ENCODE assay signal across 11 cellular contexts in the genomic region with DNA sequence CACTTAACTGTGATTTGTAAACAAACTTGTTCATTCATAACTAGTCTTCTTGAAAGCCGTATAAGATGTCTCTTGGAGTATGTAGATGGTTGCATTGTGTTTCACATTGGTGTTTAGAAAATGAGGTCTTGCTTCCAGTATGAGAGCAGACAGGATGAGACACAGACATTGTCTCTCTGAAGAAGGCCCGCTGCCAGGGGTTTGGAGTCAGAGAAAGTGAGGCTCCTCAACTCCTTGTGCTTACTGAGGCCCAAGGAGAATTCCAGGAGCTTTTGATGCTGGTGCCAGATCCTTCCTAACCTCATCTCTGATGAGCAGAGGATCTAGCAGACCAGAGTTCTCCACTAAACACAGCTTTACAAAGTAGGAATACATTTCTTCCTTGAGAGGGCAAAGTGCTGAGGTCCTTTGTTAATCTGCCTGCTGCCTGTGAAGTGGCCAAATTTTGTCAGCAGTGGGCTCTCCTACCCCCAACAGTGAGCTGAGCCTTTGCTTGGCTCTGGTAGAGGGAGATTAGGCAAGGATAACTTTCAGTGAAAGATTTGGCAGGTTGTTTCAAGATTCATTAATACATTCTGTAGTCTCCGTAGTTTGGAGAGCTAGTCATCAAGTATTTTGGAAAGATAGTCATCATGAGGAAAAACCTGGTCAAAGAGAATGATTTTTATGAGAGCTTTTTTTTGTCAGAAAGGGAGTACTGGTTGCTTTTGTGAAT. TPM values are rescaled to one million over a fixed set of nuclear protein-coding genes. Genes with fewer than 3 reads are reported as not detected.
DNase-seq lines count a peak whose midpoint lies in the region; ATAC-seq and TF ChIP-seq lines count a peak whose summit lies in the region.
"Had no signal": no experiment of that assay in that cellular context is flagged by ENCODE, and none has a peak within 500 bp of the region (broad histone marks: within the 10 kb centered on the region; RNA-seq: fewer than 3 reads in every experiment).

No MANE protein-coding gene starts in this region.

- no peak for TF ChIP-seq CTCF in nephron (IDR thresholded peaks at IDR 0.05; ENCODE audit: unreplicated experiment in 3 of 3)
- TF ChIP-seq CTCF in type B pancreatic cell (conservative IDR thresholded peaks at IDR 0.05) = no peak

- no peak for DNase-seq in activated naive CD4-positive, alpha-beta T cell treated with anti-CD3 and anti-CD28 coated beads, Interleukin-2, amount 10 ng/mL, durations not matched to agents 7 days and 5 days
- no peak for DNase-seq in activated naive CD4-positive, alpha-beta T cell treated with Interleukin-2 at 50 U/mL for 16 hours
- DNase-seq in central memory CD8-positive, alpha-beta T cell (ENCODE audit: low spot score in 2 of 2) = no peak
- DNase-seq in type B pancreatic cell (ENCODE audit: extremely low spot score, unreplicated experiment) = no peak
- DNase-seq in stimulated activated CD4-positive, alpha-beta T cell treated with anti-CD3 and anti-CD28 coated beads, Interleukin-12 subunit alpha, Interleukin-12 subunit beta, amount 100 ng/mL, for 4 hours = no peak
- DNase-seq: NCI-H510A; stimulated activated CD4-positive, alpha-beta T cell treated with anti-CD3 and anti-CD28 coated beads, Interleukin-4, amount 100 ng/mL, for 1 hour had no signal

- peak overlapping the region; percentile 38 for H3K27ac Mint-ChIP-seq in activated naive CD4-positive, alpha-beta T cell treated with anti-CD3 and anti-CD28 coated beads, Interleukin-2, amount 10 ng/mL, durations not matched to agents 7 days and 5 days
- H3K27ac Mint-ChIP-seq in central memory CD8-positive, alpha-beta T cell (ENCODE audit: low read depth) = peak overlapping the region; percentile 10
- H3K27ac Mint-ChIP-seq in nephron (peak overlapping the region; percentile 27 to 80 (median 49)), type B pancreatic cell (peak overlapping the region; percentile 25)

- CTCF ChIA-PET in activated naive CD4-positive, alpha-beta T cell treated with anti-CD3 and anti-CD28 coated beads, Interleukin-2, amount 10 ng/mL, durations not matched to agents 7 days and 5 days (lab: Charles Lee) = no interaction called here

- no peaks in the 10 kb centered on the region for H3K27me3 Mint-ChIP-seq in activated naive CD4-positive, alpha-beta T cell treated with anti-CD3 and anti-CD28 coated beads, Interleukin-2, amount 10 ng/mL, durations not matched to agents 7 days and 5 days
- no peaks in the 10 kb centered on the region for H3K27me3 Mint-ChIP-seq in central memory CD8-positive, alpha-beta T cell
- H3K27me3 Mint-ChIP-seq in nephron (ENCODE audit: low read depth) (no peaks in the 10 kb centered on the region), type B pancreatic cell (no peaks in the 10 kb centered on the region)

- H3K4me1 Mint-ChIP-seq in activated naive CD4-positive, alpha-beta T cell treated with anti-CD3 and anti-CD28 coated beads, Interleukin-2, amount 10 ng/mL, durations not matched to agents 7 days and 5 days = peaks cover 51% of the 10 kb centered on the region
- peaks cover 40% of the 10 kb centered on the region for H3K4me1 Mint-ChIP-seq in central memory CD8-positive, alpha-beta T cell
- H3K4me1 Mint-ChIP-seq in nephron (peaks cover 32% of the 10 kb centered on the region), type B pancreatic cell (ENCODE audit: unreplicated experiment) (peaks cover 25% of the 10 kb centered on the region)

- H3K4me3 Mint-ChIP-seq in activated naive CD4-positive, alpha-beta T cell treated with anti-CD3 and anti-CD28 coated beads, Interleukin-2, amount 10 ng/mL, durations not matched to agents 7 days and 5 days = no peak overlapping the region
- no peak overlapping the region for H3K4me3 Mint-ChIP-seq in central memory CD8-positive, alpha-beta T cell
- H3K4me3 Mint-ChIP-seq in nephron = no peak overlapping the region
- H3K4me3 Mint-ChIP-seq in type B pancreatic cell = no peak overlapping the region

- peaks cover 62% of the 10 kb centered on the region for H3K36me3 Mint-ChIP-seq in activated naive CD4-positive, alpha-beta T cell treated with anti-CD3 and anti-CD28 coated beads, Interleukin-2, amount 10 ng/mL, durations not matched to agents 7 days and 5 days
- peaks cover 80% of the 10 kb centered on the region for H3K36me3 Mint-ChIP-seq in central memory CD8-positive, alpha-beta T cell (ENCODE audit: insufficient read depth)
- H3K36me3 Mint-ChIP-seq in nephron (ENCODE audit: low read depth) (peaks cover 52% of the 10 kb centered on the region), type B pancreatic cell (peaks cover 44% of the 10 kb centered on the region)

- no peaks in the 10 kb centered on the region for H3K9me3 Mint-ChIP-seq in activated naive CD4-positive, alpha-beta T cell treated with anti-CD3 and anti-CD28 coated beads, Interleukin-2, amount 10 ng/mL, durations not matched to agents 7 days and 5 days
- no peaks in the 10 kb centered on the region for H3K9me3 Mint-ChIP-seq in central memory CD8-positive, alpha-beta T cell
- H3K9me3 Mint-ChIP-seq in nephron (no peaks in the 10 kb centered on the region), type B pancreatic cell (no peaks in the 10 kb centered on the region)

- ATAC-seq in central memory CD8-positive, alpha-beta T cell (replicated peaks; ENCODE audit: extremely low read depth, poor library complexity, severe bottlenecking) = no peak
- ATAC-seq in HG02623 (IDR thresholded peaks at IDR 0.05; ENCODE audit: unreplicated experiment) (no peak), GM19324 (IDR thresholded peaks at IDR 0.05; ENCODE audit: low FRiP score, unreplicated experiment) (no peak)

RNA-seq across cellular contexts. Expression of a gene that starts 9.7 kb away (rescaled TPM):
- total RNA-seq in type B pancreatic cell (ENCODE audit: low replicate concordance) = 144 and 189 TPM in 2 replicates

RNA-seq across cellular contexts. Expression of a gene that starts 29.3 kb away (rescaled TPM):
- total RNA-seq in type B pancreatic cell (ENCODE audit: low replicate concordance) = 0.07 and 0.97 TPM in 2 replicates
- total RNA-seq: vagina had no signal
